In genomic region chr17:49015179-49015923, GRCh38 we compare ENCODE assay signal across 1 cellular context.
TF ChIP-seq lines count a peak whose summit lies in the region.

No MANE protein-coding gene starts in this region.

TF ChIP-seq in HEK293, 187 proteins besides CTCF, POLR2A, EP300 and RAD21 (continued from another document):
- TF ChIP-seq ZNF639 (tag by site-specific recombination; IDR thresholded peaks at IDR 0.05) (no peak), REPIN1 (tag by site-specific recombination; IDR thresholded peaks at IDR 0.05; ENCODE audit: low read depth) (no peak), SP2 (tag by site-specific recombination; IDR thresholded peaks at IDR 0.05) (0 out of 2 replicates have a peak, but pooled peaks have one; percentile 12), PRDM10 (tag by site-specific recombination; IDR thresholded peaks at IDR 0.05) (peak; percentile 95), ZNF777 (tag by site-specific recombination; IDR thresholded peaks at IDR 0.05; ENCODE audit: borderline replicate concordance) (no peak), ZNF341 (tag by site-specific recombination; IDR thresholded peaks at IDR 0.05; ENCODE audit: low read depth) (peak; percentile 16; the same call in 1 of the 2 replicates), ZBTB49 (tag by site-specific recombination; IDR thresholded peaks at IDR 0.05; ENCODE audit: low read depth) (no peak)
- TF ChIP-seq, protein P1, sequence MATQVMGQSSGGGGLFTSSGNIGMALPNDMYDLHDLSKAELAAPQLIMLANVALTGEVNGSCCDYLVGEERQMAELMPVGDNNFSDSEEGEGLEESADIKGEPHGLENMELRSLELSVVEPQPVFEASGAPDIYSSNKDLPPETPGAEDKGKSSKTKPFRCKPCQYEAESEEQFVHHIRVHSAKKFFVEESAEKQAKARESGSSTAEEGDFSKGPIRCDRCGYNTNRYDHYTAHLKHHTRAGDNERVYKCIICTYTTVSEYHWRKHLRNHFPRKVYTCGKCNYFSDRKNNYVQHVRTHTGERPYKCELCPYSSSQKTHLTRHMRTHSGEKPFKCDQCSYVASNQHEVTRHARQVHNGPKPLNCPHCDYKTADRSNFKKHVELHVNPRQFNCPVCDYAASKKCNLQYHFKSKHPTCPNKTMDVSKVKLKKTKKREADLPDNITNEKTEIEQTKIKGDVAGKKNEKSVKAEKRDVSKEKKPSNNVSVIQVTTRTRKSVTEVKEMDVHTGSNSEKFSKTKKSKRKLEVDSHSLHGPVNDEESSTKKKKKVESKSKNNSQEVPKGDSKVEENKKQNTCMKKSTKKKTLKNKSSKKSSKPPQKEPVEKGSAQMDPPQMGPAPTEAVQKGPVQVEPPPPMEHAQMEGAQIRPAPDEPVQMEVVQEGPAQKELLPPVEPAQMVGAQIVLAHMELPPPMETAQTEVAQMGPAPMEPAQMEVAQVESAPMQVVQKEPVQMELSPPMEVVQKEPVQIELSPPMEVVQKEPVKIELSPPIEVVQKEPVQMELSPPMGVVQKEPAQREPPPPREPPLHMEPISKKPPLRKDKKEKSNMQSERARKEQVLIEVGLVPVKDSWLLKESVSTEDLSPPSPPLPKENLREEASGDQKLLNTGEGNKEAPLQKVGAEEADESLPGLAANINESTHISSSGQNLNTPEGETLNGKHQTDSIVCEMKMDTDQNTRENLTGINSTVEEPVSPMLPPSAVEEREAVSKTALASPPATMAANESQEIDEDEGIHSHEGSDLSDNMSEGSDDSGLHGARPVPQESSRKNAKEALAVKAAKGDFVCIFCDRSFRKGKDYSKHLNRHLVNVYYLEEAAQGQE (tag by site-specific recombination; IDR thresholded peaks at IDR 0.05) = no peak
TF ChIP-seq in HEK293: peak in this region for 8.
